ENCODE assay signal across 8 cellular contexts in the genomic region with DNA sequence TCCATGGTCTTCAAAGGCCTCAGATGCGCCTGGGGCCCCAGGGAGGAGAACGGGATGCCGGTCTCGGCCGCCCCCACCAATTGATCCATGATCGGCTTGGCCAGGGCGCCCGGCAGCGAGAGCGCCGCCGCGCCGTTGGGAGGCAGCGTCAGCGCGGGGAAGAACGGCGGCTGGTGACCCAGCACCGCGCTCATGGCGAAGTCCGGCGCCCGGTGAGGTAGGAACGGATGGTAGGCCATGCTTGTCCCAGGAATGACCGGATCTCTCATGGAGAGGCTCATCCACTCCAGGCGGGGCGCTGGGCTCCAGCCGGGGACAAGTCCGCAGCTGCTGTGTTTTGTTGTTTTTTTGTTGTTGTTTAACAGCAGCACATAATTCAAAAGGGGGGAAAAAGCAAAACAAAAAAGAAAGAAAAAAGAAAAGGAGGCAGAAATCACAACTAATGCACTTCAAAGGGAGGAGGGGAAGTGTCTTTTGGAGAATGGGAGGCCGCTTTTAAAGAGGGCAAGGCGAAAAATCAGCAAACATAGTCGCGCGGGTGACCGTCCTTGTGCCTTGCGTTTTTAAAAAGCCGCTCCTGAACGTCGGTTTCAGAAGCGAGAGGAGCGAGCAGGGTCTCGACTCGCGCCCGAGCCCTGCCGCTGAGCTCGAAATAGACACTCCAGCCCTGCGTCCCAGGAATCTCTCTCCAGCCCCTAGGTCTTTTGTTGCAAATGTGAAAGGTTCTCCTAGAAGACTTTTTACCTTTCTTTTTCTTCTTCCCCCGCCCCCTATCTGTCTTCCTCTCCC. TPM values are rescaled to one million over a fixed set of nuclear protein-coding genes. Genes with fewer than 3 reads are reported as not detected.
A peak's percentile ranks its signal among the peaks of the same experiment; 100 is the strongest.
DNase-seq lines count a peak whose midpoint lies in the region; ATAC-seq and TF ChIP-seq lines count a peak whose summit lies in the region.

No MANE protein-coding gene starts in this region.

- peak overlapping the region in 4 of 5 experiments; percentile 68 to 98 (median 90) for H3K27ac Mint-ChIP-seq in brain

- H3K4me1 Mint-ChIP-seq in brain, result peaks cover 50% of the 10 kb centered on the region

- peak overlapping the region; percentile 86 to 98 (median 89) for H3K4me3 Mint-ChIP-seq in brain

- H3K4me1 ChIP-seq in HUES64 (ENCODE audit: insufficient read depth, low read length) (peaks cover 73% of the 10 kb centered on the region), thymus (ENCODE audit: control insufficient read depth, insufficient read depth, low read length) (no peaks in the 10 kb centered on the region)

- peak; percentile 10; the same call in 1 of the 2 replicates for TF ChIP-seq CTCF in 22Rv1 (IDR thresholded peaks at IDR 0.05)
- no peak for TF ChIP-seq CTCF in brain (conservative IDR thresholded peaks at IDR 0.05)

- H3K36me3 ChIP-seq in HUES64 (ENCODE audit: insufficient read depth, low read length) (no peaks in the 10 kb centered on the region), thymus (ENCODE audit: control insufficient read depth, insufficient read depth) (no peaks in the 10 kb centered on the region)

- peak overlapping the region; percentile 58 for H3K4me3 ChIP-seq in HUES64 (ENCODE audit: low read length)
- peak overlapping the region; percentile 31 for H3K4me3 ChIP-seq in thymus (ENCODE audit: low read length)

- H3K36me3 Mint-ChIP-seq in brain, result peaks cover 13% of the 10 kb centered on the region

- H3K9ac ChIP-seq in HUES64 (ENCODE audit: low read depth, low read length), result no peak overlapping the region

- H3K9me3 Mint-ChIP-seq in brain, result peaks cover 3 to 14% (median 8%) of the 10 kb centered on the region in 5 experiments

- under 1% methylated on average over 51 of the region's 51 CpGs for WGBS in HUES64
- WGBS in thymus, result 5% methylated on average over 51 of the region's 51 CpGs

- peak; percentile 5 for ATAC-seq in left lobe of liver
- ATAC-seq in GM18505 (IDR thresholded peaks at IDR 0.05; ENCODE audit: unreplicated experiment), result no peak
- ATAC-seq in HG02759 (IDR thresholded peaks at IDR 0.05; ENCODE audit: unreplicated experiment), result no peak

- peaks cover 98% of the 10 kb centered on the region for H3K27me3 ChIP-seq in HUES64 (ENCODE audit: insufficient read depth, low read length)
- H3K27me3 ChIP-seq in thymus (ENCODE audit: control insufficient read depth, insufficient read depth), result peaks cover 81% of the 10 kb centered on the region

- no peak for DNase-seq in left lobe of liver (ENCODE audit: low spot score)
- DNase-seq in activated CD4-positive, alpha-beta T cell treated with anti-CD3 and anti-CD28 coated beads for 48 hours, result no peak

- peak overlapping the region; percentile 99 for H3K27ac ChIP-seq in 22Rv1
- no peak overlapping the region for H3K27ac ChIP-seq in HUES64 (ENCODE audit: low read depth, low read length)
- no peak overlapping the region for H3K27ac ChIP-seq in thymus (ENCODE audit: low read depth)

- no peak for TF ChIP-seq POLR2A in GM18505 (IDR thresholded peaks at IDR 0.05; ENCODE audit: borderline replicate concordance, extremely low read depth, insufficient read depth, insufficient read length)

- peaks cover 98% of the 10 kb centered on the region for H3K27me3 Mint-ChIP-seq in brain

- no peaks in the 10 kb centered on the region for H3K9me3 ChIP-seq in HUES64 (ENCODE audit: insufficient read depth, low read depth, low read length)
- peaks cover 3% of the 10 kb centered on the region for H3K9me3 ChIP-seq in thymus (ENCODE audit: control insufficient read depth)

RNA-seq across cellular contexts. Expression of a gene that starts 0.9 kb away (rescaled TPM):
- polyA plus RNA-seq in HUES64 (2013, experiment 1 of 2), result 1.8 TPM
- polyA plus RNA-seq in HUES64 (2013, experiment 2 of 2), result 1.9 TPM
- polyA plus RNA-seq in brain (ENCODE audit: insufficient read depth, low read depth, low replicate concordance), result 5.1 TPM
- 37.2 TPM for total RNA-seq in left lobe of liver
- 3.9 TPM for polyA plus RNA-seq in thymus
